ENCODE assay signal across 8 cellular contexts in the genomic region with DNA sequence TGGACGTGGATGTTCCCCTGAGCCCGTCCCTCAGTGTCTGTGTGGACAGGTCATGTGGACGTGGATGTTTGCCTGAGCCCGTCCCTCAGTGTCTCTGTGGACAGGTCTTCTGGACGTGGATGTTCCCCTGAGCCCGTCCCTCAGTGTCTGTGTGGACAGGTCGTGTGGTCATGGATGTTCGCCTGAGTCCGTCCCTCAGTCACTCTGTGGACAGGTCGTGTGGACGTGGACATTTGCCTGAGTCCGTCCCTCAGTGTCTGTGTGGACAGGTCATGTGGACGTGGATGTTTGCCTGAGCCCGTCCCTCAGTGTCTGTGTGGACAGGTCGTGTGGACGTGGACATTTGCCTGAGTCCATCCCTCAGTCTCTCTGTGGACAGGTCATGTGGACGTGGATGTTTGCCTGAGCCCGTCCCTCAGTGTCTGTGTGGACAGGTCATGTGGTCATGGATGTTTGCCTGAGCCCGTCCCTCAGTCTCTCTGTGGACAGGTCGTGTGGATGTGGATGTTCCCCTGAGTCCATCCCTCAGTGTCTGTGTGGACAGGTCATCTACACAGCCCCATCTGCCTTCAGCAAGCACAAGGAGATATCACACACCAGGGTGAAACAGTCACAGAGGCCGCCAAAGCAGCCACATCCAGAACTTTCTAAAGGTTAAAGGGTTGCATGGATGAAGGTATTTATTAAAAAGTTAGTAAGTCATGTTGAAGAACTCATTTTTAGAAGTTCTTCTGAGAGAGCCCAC. TPM values are rescaled to one million over a fixed set of nuclear protein-coding genes. Genes with fewer than 3 reads are reported as not detected.
A peak's percentile ranks its signal among the peaks of the same experiment; 100 is the strongest.
DNase-seq lines count a peak whose midpoint lies in the region; FAIRE-seq and TF ChIP-seq lines count a peak whose summit lies in the region.
"Not testable (repeated sequence)": the region's sequence is repeated elsewhere in the genome, so short reads cannot be mapped to it uniquely, and the experiment has no call there.

No MANE protein-coding gene starts in this region.

- not testable (repeated sequence) for H3K9ac ChIP-seq in SK-N-SH; liver (ENCODE audit: low read depth in 1 of 2, low read length in 2 of 2); parathyroid adenoma
- H3K9ac ChIP-seq in astrocyte (ENCODE audit: low read length) (peak overlapping the region; percentile 77), fibroblast of lung (ENCODE audit: insufficient read depth, low read length) (peak overlapping the region; percentile 18)

- intact Hi-C loops in spleen (cut with DNase I; ENCODE audit: low total_unique reads), result not testable (repeated sequence)

- TF ChIP-seq POLR2A in spleen (IDR thresholded peaks at IDR 0.05); tibial nerve (IDR thresholded peaks at IDR 0.05): not testable (repeated sequence)

- POLR2A ChIA-PET in AG04450 (lab: Yijun Ruan, JAX), result interaction anchor here (1.3 kb wide), 1 partner anchor 11 kb away, joined by 6 read pairs; no protein-coding TSS in a partner anchor
- POLR2A ChIA-PET in SK-N-SH (lab: Yijun Ruan, JAX), result not testable (repeated sequence)

- H3K27ac Mint-ChIP-seq in astrocyte (ENCODE audit: unreplicated experiment), result peak overlapping the region; percentile 26

- H3K27ac ChIP-seq in AG04450 (ENCODE audit: low read depth, low read length) (peak overlapping the region; percentile 99), SK-N-SH (ENCODE audit: low read depth in 2 of 2, low read length in 1 of 2) (peak overlapping the region in 1 of 2 experiments; percentile 80; a peak in 2 of 4 replicates), astrocyte (ENCODE audit: low read depth, low read length) (peak overlapping the region; percentile 99), fibroblast of lung (ENCODE audit: insufficient read depth, low read length) (peak overlapping the region; percentile 84), liver (ENCODE audit: low read depth in 1 of 2, low read length in 2 of 2) (peak overlapping the region; percentile 25 to 58), parathyroid adenoma (peak overlapping the region; percentile 60), spleen (peak overlapping the region in 7 of 8 donors; percentile 46 to 75 (median 66)), tibial nerve (peak overlapping the region; percentile 62 to 87 (median 75))

- H3F3A ChIP-seq in SK-N-SH (replicated peaks; ENCODE audit: insufficient read depth), result not testable (repeated sequence)

- 57% methylated on average over 13 of the region's 21 CpGs for WGBS in SK-N-SH (ENCODE audit: low lambda C conversion rate)
- 88% methylated on average over 21 of the region's 21 CpGs for WGBS in liver
- 84 to 96% (median 91%) methylated on average over 20 to 21 of the region's 21 CpGs for WGBS in spleen, 5 donors
- 89 to 93% methylated on average over 19 to 21 of the region's 21 CpGs for WGBS in tibial nerve, 2 donors

- H3K4me1 ChIP-seq in SK-N-SH (ENCODE audit: control insufficient read depth in 1 of 2, insufficient read depth in 2 of 2, low read depth in 1 of 2, low read length in 1 of 2); liver (ENCODE audit: control insufficient read depth in 4 of 4, insufficient read depth in 4 of 4, low read length in 3 of 4); parathyroid adenoma: not testable (repeated sequence)
- peaks cover 39% of the 10 kb centered on the region for H3K4me1 ChIP-seq in astrocyte (ENCODE audit: insufficient read depth, low read length)
- H3K4me1 ChIP-seq in fibroblast of lung (ENCODE audit: control insufficient read depth, extremely low read depth, insufficient read depth, low read length), result peaks cover 39% of the 10 kb centered on the region
- H3K4me1 ChIP-seq in spleen, result peaks cover 9 to 29% (median 19%) of the 10 kb centered on the region in 6 donors
- H3K4me1 ChIP-seq in tibial nerve, result peaks cover 0 to 47% (median 23%) of the 10 kb centered on the region in 4 donors

- H3K27me3 ChIP-seq in AG04450 (ENCODE audit: control insufficient read depth, insufficient read depth, low read length); SK-N-SH (ENCODE audit: insufficient read depth); astrocyte (ENCODE audit: insufficient read depth, low read length); fibroblast of lung (ENCODE audit: control insufficient read depth, insufficient read depth, low read length); liver (ENCODE audit: control insufficient read depth in 4 of 4, insufficient read depth in 4 of 4, low read length in 3 of 4); parathyroid adenoma (ENCODE audit: control insufficient read depth, insufficient read depth, low read length); tibial nerve: not testable (repeated sequence)
- H3K27me3 ChIP-seq in spleen (replicated peaks in 1 of 7), result peaks cover 0 to 77% (median 7%) of the 10 kb centered on the region in 7 donors

- H3K4me1 Mint-ChIP-seq in astrocyte (ENCODE audit: low read depth, unreplicated experiment), result peaks cover 15% of the 10 kb centered on the region

- H3K9me2 ChIP-seq in SK-N-SH, result not testable (repeated sequence)

- not testable (repeated sequence) for DNase-seq in AG04450 (ENCODE audit: low read depth, low spot score); SK-N-SH; astrocyte (ENCODE audit: low read depth); fibroblast of lung (ENCODE audit: low read depth in 2 of 2); spleen; tibial nerve (ENCODE audit: low spot score in 2 of 2)

- not testable (repeated sequence) for H3K27me3 Mint-ChIP-seq in astrocyte (ENCODE audit: low read depth, unreplicated experiment)

- TF ChIP-seq CTCF in AG04450 (IDR thresholded peaks at IDR 0.05; ENCODE audit: low read depth, low read length); SK-N-SH (IDR thresholded peaks at IDR 0.05); astrocyte (IDR thresholded peaks at IDR 0.05; ENCODE audit: insufficient read depth, low read depth, low read length); fibroblast of lung (conservative IDR thresholded peaks at IDR 0.05 in 1 of 2, IDR thresholded peaks at IDR 0.05 in 1 of 2; ENCODE audit: low read depth in 1 of 2, low read length in 2 of 2); liver (IDR thresholded peaks at IDR 0.05; ENCODE audit: low read depth, low read length, missing input control); parathyroid adenoma (IDR thresholded peaks at IDR 0.05); spleen (IDR thresholded peaks at IDR 0.05 in 8 of 11, conservative IDR thresholded peaks at IDR 0.05 in 3 of 11); tibial nerve (IDR thresholded peaks at IDR 0.05): not testable (repeated sequence)

- peaks cover 14% of the 10 kb centered on the region for H3K9me3 Mint-ChIP-seq in astrocyte (ENCODE audit: unreplicated experiment)

- not testable (repeated sequence) for H4K20me1 ChIP-seq in SK-N-SH (ENCODE audit: insufficient read depth); astrocyte (ENCODE audit: insufficient read depth, low read length); fibroblast of lung (ENCODE audit: control insufficient read depth, extremely low read depth, insufficient read depth, low read length)

- 0 out of 2 replicates have a peak overlapping the region, but pooled peaks have one; percentile 21 for H3K4me2 ChIP-seq in SK-N-SH
- H3K4me2 ChIP-seq in astrocyte (ENCODE audit: low read length), result peak overlapping the region; percentile 58
- H3K4me2 ChIP-seq in fibroblast of lung (ENCODE audit: extremely low read depth, insufficient read depth, low read length), result peak overlapping the region; percentile 0
- not testable (repeated sequence) for H3K4me2 ChIP-seq in parathyroid adenoma (ENCODE audit: low read length)

- H3K9me3 ChIP-seq in AG04450 (ENCODE audit: control insufficient read depth, insufficient read depth, low read length), result peaks cover 45% of the 10 kb centered on the region
- not testable (repeated sequence) for H3K9me3 ChIP-seq in SK-N-SH; fibroblast of lung (ENCODE audit: control insufficient read depth, insufficient read depth, low read depth, low read length); parathyroid adenoma (ENCODE audit: control insufficient read depth, low read length)
- H3K9me3 ChIP-seq in astrocyte (ENCODE audit: insufficient read depth, low read depth, low read length), result peaks cover 10% of the 10 kb centered on the region
- H3K9me3 ChIP-seq in liver (ENCODE audit: control insufficient read depth in 4 of 4, low read length in 3 of 4), result peaks cover 3 to 12% (median 5%) of the 10 kb centered on the region in 4 donors
- peaks cover 0 to 26% (median 6%) of the 10 kb centered on the region in 8 donors for H3K9me3 ChIP-seq in spleen
- peaks cover 0 to 11% (median 0%) of the 10 kb centered on the region in 4 donors for H3K9me3 ChIP-seq in tibial nerve

- H3K4me3 Mint-ChIP-seq in astrocyte (ENCODE audit: unreplicated experiment), result not testable (repeated sequence)

- CTCF ChIA-PET in AG04450 (lab: Charles Lee); SK-N-SH (lab: Yijun Ruan, JAX): not testable (repeated sequence)

- peak; percentile 39 for FAIRE-seq in astrocyte (lab: Jason Lieb, UNC)

- not testable (repeated sequence) for H3K36me3 Mint-ChIP-seq in astrocyte (ENCODE audit: low read depth, unreplicated experiment)

- H3K4me3 ChIP-seq in AG04450 (ENCODE audit: low read depth, low read length); SK-N-SH (ENCODE audit: low read depth in 2 of 2, low read length in 1 of 2); astrocyte (ENCODE audit: insufficient read depth, low read depth, low read length); fibroblast of lung (replicated peaks in 1 of 4; ENCODE audit: control extremely low read depth in 1 of 4, insufficient read depth in 1 of 4, low read depth in 3 of 4, low read length in 4 of 4); liver (ENCODE audit: low read depth in 1 of 3, low read length in 3 of 3); parathyroid adenoma (ENCODE audit: low read depth, low read length); spleen; tibial nerve: not testable (repeated sequence)

- not testable (repeated sequence) for H3K36me3 ChIP-seq in SK-N-SH (replicated peaks in 1 of 2; ENCODE audit: control insufficient read depth in 1 of 2, insufficient read depth in 2 of 2, low read length in 1 of 2); astrocyte (ENCODE audit: insufficient read depth, low read length); fibroblast of lung (ENCODE audit: control insufficient read depth, insufficient read depth, low read length); liver (ENCODE audit: control insufficient read depth in 4 of 4, insufficient read depth in 3 of 4, low read depth in 1 of 4, low read length in 3 of 4); parathyroid adenoma (ENCODE audit: control insufficient read depth, insufficient read depth, low read length); spleen; tibial nerve

- not testable (repeated sequence) for H3K79me2 ChIP-seq in SK-N-SH (ENCODE audit: insufficient read depth); astrocyte (ENCODE audit: insufficient read depth, low read length); fibroblast of lung (ENCODE audit: control insufficient read depth, insufficient read depth, low read length); parathyroid adenoma

- not testable (repeated sequence) for H2AFZ ChIP-seq in SK-N-SH (ENCODE audit: low read depth); astrocyte (ENCODE audit: low read depth, low read length); fibroblast of lung (ENCODE audit: low read length); parathyroid adenoma

- not testable (repeated sequence) for TF ChIP-seq RAD21 in SK-N-SH (IDR thresholded peaks at IDR 0.05; ENCODE audit: low read length); liver (IDR thresholded peaks at IDR 0.05)

- not testable (repeated sequence) for TF ChIP-seq EP300 in SK-N-SH (IDR thresholded peaks at IDR 0.05; ENCODE audit: borderline replicate concordance in 1 of 2, low read depth in 1 of 2, low read length in 1 of 2); tibial nerve (IDR thresholded peaks at IDR 0.05)

RNA-seq across cellular contexts. Expression of gene COL6A2, which starts 38.0 kb away (rescaled TPM):
- 454 and 676 TPM in 2 replicates for polyA plus RNA-seq in AG04450 (2011; rRNA removed)
- 266 and 343 TPM in 2 replicates for polyA minus RNA-seq in AG04450 (2011; rRNA and poly(A)+ RNA removed)
- polyA plus RNA-seq in SK-N-SH (2012; rRNA removed), result 66.6 and 108 TPM in 2 replicates
- 38.5 and 67.6 TPM in 2 replicates for polyA plus RNA-seq in SK-N-SH (2012; cell fraction: cytosol; rRNA removed)
- polyA plus RNA-seq in SK-N-SH (2012; cell fraction: nucleus; rRNA removed), result 184 and 188 TPM in 2 replicates
- 120 and 194 TPM in 2 replicates for total RNA-seq in astrocyte
- 782 and 928 TPM in 2 replicates for total RNA-seq in fibroblast of lung
- 346 and 702 TPM in 2 replicates for polyA plus RNA-seq in fibroblast of lung
- 857 and 2,080 TPM in 2 replicates for polyA plus RNA-seq in fibroblast of lung (2012)
- polyA minus RNA-seq in fibroblast of lung (ENCODE audit: low replicate concordance), result 367 and 1,367 TPM in 2 replicates
- 10 to 100 TPM; 39.1 to 44.3 TPM for total RNA-seq in liver
- 10 to 100 TPM in 1 of 2 donors, 1 to 10 TPM in 1; 5.8 to 80.8 TPM for polyA plus RNA-seq in liver
- 100 to 1,000 TPM; 105 to 259 (median 198) TPM for total RNA-seq in spleen
- polyA plus RNA-seq in spleen, result 100 to 1,000 TPM; 101 to 244 (median 110) TPM
- 1,000 to 10,000 TPM in 1 of 4 donors, 100 to 1,000 TPM in 3; 470 to 1,210 (median 744) TPM for total RNA-seq in tibial nerve
